In genomic region chr22:23277583-23278295, GRCh38 we compare ENCODE assay signal across 16 cellular contexts.
DNase-seq lines count a peak whose midpoint lies in the region; ATAC-seq and TF ChIP-seq lines count a peak whose summit lies in the region.
"Had no signal": no experiment of that assay in that cellular context is flagged by ENCODE, and none has a peak within 500 bp of the region (broad histone marks: within the 10 kb centered on the region; RNA-seq: fewer than 3 reads in every experiment).

No MANE protein-coding gene starts in this region.

- CTCF ChIA-PET in Caco-2 (lab: Charles Lee), result no interaction called here

- no peak for TF ChIP-seq CTCF in Caco-2 (IDR thresholded peaks at IDR 0.05; ENCODE audit: insufficient read depth in 1 of 2, low read depth in 1 of 2, low read length in 1 of 2, severe bottlenecking in 1 of 2, unreplicated experiment in 1 of 2)

- no peaks in the 10 kb centered on the region for H3K27me3 ChIP-seq in BLaER1 treated with 17β-estradiol and CSF1 and Interleukin-3, amounts not matched to agents 10 nM and 100 nM
- no peaks in the 10 kb centered on the region for H3K27me3 ChIP-seq in Caco-2 (replicated peaks; ENCODE audit: control insufficient read depth, insufficient read depth, low read length)
- H3K27me3 ChIP-seq: colonic mucosa, foreskin keratinocyte had no signal

- peak overlapping the region; percentile 51 to 77 (median 67); a peak in 16 of 22 replicates for H3K4me2 ChIP-seq in BLaER1 treated with 17β-estradiol and CSF1 and Interleukin-3, amounts not matched to agents 10 nM and 100 nM

- H3K9ac ChIP-seq in BLaER1 treated with 17β-estradiol and CSF1 and Interleukin-3, amounts not matched to agents 10 nM and 100 nM, result peak overlapping the region in 1 of 11 experiments; percentile 24; a peak in 1 of 22 replicates

- peaks cover 28 to 90% (median 84%) of the 10 kb centered on the region in 10 experiments for H3K4me1 ChIP-seq in BLaER1 treated with 17β-estradiol and CSF1 and Interleukin-3, amounts not matched to agents 10 nM and 100 nM
- H3K4me1 ChIP-seq in Caco-2, result no peaks in the 10 kb centered on the region
- H3K4me1 ChIP-seq: HAP-1 had no signal

- no peak for TF ChIP-seq EP300 in Ishikawa (IDR thresholded peaks at IDR 0.05; ENCODE audit: borderline replicate concordance)

- TF ChIP-seq RAD21 in Ishikawa (IDR thresholded peaks at IDR 0.05; ENCODE audit: low read depth), result no peak

- intact Hi-C loops in Caco-2 (cut with micrococcal nuclease; ENCODE audit: unreplicated experiment), result no loop called here

- H3K27ac ChIP-seq in BLaER1 treated with 17β-estradiol and CSF1 and Interleukin-3, amounts not matched to agents 10 nM and 100 nM, result no peak overlapping the region
- H3K27ac ChIP-seq in caudate nucleus (ENCODE audit: low read depth, low read length), result peak overlapping the region; percentile 52

- ATAC-seq in natural killer cell treated with Interleukin-12 subunit alpha and Interleukin-12 subunit beta and Interleukin-15 and Interleukin-18, amount 100 ng/mL, for 72 hours, result no peak
- ATAC-seq: foreskin keratinocyte, left cardiac atrium had no signal

- no peaks in the 10 kb centered on the region for H3K9me3 ChIP-seq in BLaER1 treated with 17β-estradiol and CSF1 and Interleukin-3, amounts not matched to agents 10 nM and 100 nM (replicated peaks in 1 of 11)
- no peaks in the 10 kb centered on the region for H3K9me3 ChIP-seq in Caco-2
- H3K9me3 ChIP-seq: colonic mucosa, HAP-1 had no signal

- no TSS peak for BruUV-seq in Caco-2 (replicated peaks; lab: Mats Ljungman, UMichigan)

- no peak overlapping the region for H3K4me3 Mint-ChIP-seq in natural killer cell treated with Interleukin-12 subunit alpha and Interleukin-12 subunit beta and Interleukin-15 and Interleukin-18, amount 100 ng/mL, for 72 hours
- no peak overlapping the region for H3K4me3 Mint-ChIP-seq in Caco-2 (ENCODE audit: unreplicated experiment)
- H3K4me3 Mint-ChIP-seq: IgD-negative memory B cell had no signal

- peaks cover 33% of the 10 kb centered on the region in 2 donors for H3K4me1 Mint-ChIP-seq in natural killer cell treated with Interleukin-12 subunit alpha and Interleukin-12 subunit beta and Interleukin-15 and Interleukin-18, amount 100 ng/mL, for 72 hours (ENCODE audit: low read depth in 2 of 2)
- no peaks in the 10 kb centered on the region for H3K4me1 Mint-ChIP-seq in Caco-2 (ENCODE audit: low read depth, unreplicated experiment)

- peaks cover 5 to 97% (median 72%) of the 10 kb centered on the region in 11 experiments; a peak in 20 of 22 replicates for H4K20me1 ChIP-seq in BLaER1 treated with 17β-estradiol and CSF1 and Interleukin-3, amounts not matched to agents 10 nM and 100 nM

- H3K9me3 Mint-ChIP-seq in natural killer cell treated with Interleukin-12 subunit alpha and Interleukin-12 subunit beta and Interleukin-15 and Interleukin-18, amount 100 ng/mL, for 72 hours, result no peaks in the 10 kb centered on the region
- H3K9me3 Mint-ChIP-seq in Caco-2 (ENCODE audit: unreplicated experiment), result no peaks in the 10 kb centered on the region
- H3K9me3 Mint-ChIP-seq: IgD-negative memory B cell; stimulated activated naive B cell treated with anti-CD40 and anti-IgM and Interleukin-4, amounts not matched to agents 10 μg/mL and 1 μg/mL and 100 μg/mL, for 72 hours had no signal

- H3K27ac Mint-ChIP-seq in natural killer cell treated with Interleukin-12 subunit alpha and Interleukin-12 subunit beta and Interleukin-15 and Interleukin-18, amount 100 ng/mL, for 72 hours, result peak overlapping the region; percentile 50 to 65
- H3K27ac Mint-ChIP-seq in Caco-2 (ENCODE audit: unreplicated experiment), result no peak overlapping the region
- H3K27ac Mint-ChIP-seq: stimulated activated naive B cell treated with anti-CD40 and anti-IgM and Interleukin-4, amounts not matched to agents 10 μg/mL and 1 μg/mL and 100 μg/mL, for 72 hours had no signal

- no peaks in the 10 kb centered on the region for H3K36me3 Mint-ChIP-seq in natural killer cell treated with Interleukin-12 subunit alpha and Interleukin-12 subunit beta and Interleukin-15 and Interleukin-18, amount 100 ng/mL, for 72 hours
- H3K36me3 Mint-ChIP-seq in Caco-2 (ENCODE audit: insufficient read depth, unreplicated experiment), result peaks cover 52% of the 10 kb centered on the region

- no peak overlapping the region; a peak in 1 of 20 replicates for H3K4me3 ChIP-seq in BLaER1 treated with 17β-estradiol and CSF1 and Interleukin-3, amounts not matched to agents 10 nM and 100 nM
- no peak overlapping the region for H3K4me3 ChIP-seq in Caco-2 (ENCODE audit: low read depth, low read length)
- H3K4me3 ChIP-seq: colonic mucosa, HAP-1 had no signal

- H3K27me3 Mint-ChIP-seq in natural killer cell treated with Interleukin-12 subunit alpha and Interleukin-12 subunit beta and Interleukin-15 and Interleukin-18, amount 100 ng/mL, for 72 hours, result no peaks in the 10 kb centered on the region
- H3K27me3 Mint-ChIP-seq in Caco-2 (ENCODE audit: insufficient read depth, unreplicated experiment), result no peaks in the 10 kb centered on the region
- H3K27me3 Mint-ChIP-seq: stimulated activated naive B cell treated with anti-CD40 and anti-IgM and Interleukin-4, amounts not matched to agents 10 μg/mL and 1 μg/mL and 100 μg/mL, for 72 hours had no signal

- H3K36me3 ChIP-seq in BLaER1 treated with 17β-estradiol and CSF1 and Interleukin-3, amounts not matched to agents 10 nM and 100 nM, result peaks cover 31 to 93% (median 76%) of the 10 kb centered on the region in 11 experiments
- H3K36me3 ChIP-seq in Caco-2 (ENCODE audit: control insufficient read depth, insufficient read depth, low read length), result peaks cover 2% of the 10 kb centered on the region
- H3K36me3 ChIP-seq: HAP-1 had no signal

- DNase-seq in caudate nucleus (lab: John Stamatoyannopoulos, UW) (peak in 8 of 61 donors; percentile 26 to 81 (median 30)), Caco-2 (no peak), HT-29 (ENCODE audit: low spot score) (no peak), NCI-H748 (lab: John Stamatoyannopoulos, UW; ENCODE audit: unreplicated experiment) (no peak)
- no peak for DNase-seq in natural killer cell treated with Interleukin-12 subunit alpha and Interleukin-12 subunit beta and Interleukin-15 and Interleukin-18, amount 100 ng/mL, for 72 hours (ENCODE audit: low spot score)
- DNase-seq: activated gamma-delta T cell treated with Interleukin-2 at 50 U/mL for 16 hours, colonic mucosa, foreskin keratinocyte, left cardiac atrium, NCI-H1048, NCI-H510A had no signal

- POLR2A ChIA-PET in Caco-2 (lab: Charles Lee), result no interaction called here

TF ChIP-seq in Ishikawa, 13 proteins besides CTCF, POLR2A, EP300 and RAD21:
- TF ChIP-seq YY1 (IDR thresholded peaks at IDR 0.05; ENCODE audit: low read depth), result no peak
- no peak for TF ChIP-seq CEBPB (IDR thresholded peaks at IDR 0.05)
- TF ChIP-seq TCF12 (IDR thresholded peaks at IDR 0.05; ENCODE audit: low read depth), result peak; percentile 75
- peak; percentile 70; the same call in 1 of the 2 replicates for TF ChIP-seq MAX (IDR thresholded peaks at IDR 0.05)
- TF ChIP-seq NFIC (IDR thresholded peaks at IDR 0.05), result peak; percentile 60; the same call in 1 of the 2 replicates
- peak; percentile 41; the same call in 1 of the 2 replicates for TF ChIP-seq USF1 (IDR thresholded peaks at IDR 0.05)
- TF ChIP-seq REST (IDR thresholded peaks at IDR 0.05; ENCODE audit: low read depth), result no peak
- TF ChIP-seq FOXM1 (IDR thresholded peaks at IDR 0.05; ENCODE audit: borderline replicate concordance, low read depth), result no peak
- TF ChIP-seq TEAD4 (IDR thresholded peaks at IDR 0.05), result peak; percentile 14; the same call in 1 of the 2 replicates
TF ChIP-seq in Ishikawa: peak in this region for 5.
